21 cellular contexts compared by ENCODE assay signal in genomic region chr4:1469596-1470392, GRCh38.
DNase-seq lines count a peak whose midpoint lies in the region; FAIRE-seq and TF ChIP-seq lines count a peak whose summit lies in the region.
"Had no signal": no experiment of that assay in that cellular context is flagged by ENCODE, and none has a peak within 500 bp of the region (broad histone marks: within the 10 kb centered on the region; RNA-seq: fewer than 3 reads in every experiment).

No MANE protein-coding gene starts in this region.

- peaks cover 85% of the 10 kb centered on the region for H3K27me3 ChIP-seq in left ventricle myocardium inferior (ENCODE audit: low read depth)
- H3K27me3 ChIP-seq in transverse colon = peaks cover 38% of the 10 kb centered on the region

- H3K27ac ChIP-seq in left ventricle myocardium inferior (replicated peaks) = no peak overlapping the region
- no peak overlapping the region for H3K27ac ChIP-seq in transverse colon
- H3K27ac ChIP-seq: cardiac muscle cell, dorsolateral prefrontal cortex, parathyroid adenoma had no signal

- H3K4me1 Mint-ChIP-seq in glutamatergic neuron (ENCODE audit: low read depth, unreplicated experiment) (peaks cover 2% of the 10 kb centered on the region), Calu3 (ENCODE audit: low read depth, unreplicated experiment) (no peaks in the 10 kb centered on the region)
- H3K4me1 Mint-ChIP-seq: activated CD4-positive, alpha-beta T cell treated with anti-CD3 and anti-CD28 coated beads, Interleukin-2, amount 10 ng/mL, durations not matched to agents 7 days and 5 days; naive thymus-derived CD8-positive, alpha-beta T cell; stimulated activated effector memory CD8-positive, alpha-beta T cell treated with anti-CD3 and anti-CD28 coated beads, Interleukin-12 subunit alpha, Interleukin-12 subunit beta, amount 100 ng/mL, for 72 hours had no signal

- no peak for TF ChIP-seq EP300 in transverse colon (IDR thresholded peaks at IDR 0.05; ENCODE audit: low read depth)

- H3K36me3 ChIP-seq in left ventricle myocardium inferior (no peaks in the 10 kb centered on the region), transverse colon (no peaks in the 10 kb centered on the region)
- H3K36me3 ChIP-seq: cardiac muscle cell had no signal

- no peak for TF ChIP-seq CTCF in left ventricle myocardium inferior (IDR thresholded peaks at IDR 0.05; ENCODE audit: borderline replicate concordance)
- no peak for TF ChIP-seq CTCF in glutamatergic neuron (IDR thresholded peaks at IDR 0.05; ENCODE audit: partially characterized antibody, unreplicated experiment)
- TF ChIP-seq CTCF in transverse colon (IDR thresholded peaks at IDR 0.05) = no peak
- no peak for TF ChIP-seq CTCF in Calu3 (IDR thresholded peaks at IDR 0.05; ENCODE audit: unreplicated experiment)

- peak; percentile 62 for DNase-seq in cardiac septum (ENCODE audit: low spot score)
- DNase-seq in left ventricle myocardium inferior = no peak
- peak; percentile 27 for DNase-seq in SK-MEL-5 (ENCODE audit: low read depth, low spot score)
- peak; percentile 9 for DNase-seq in glutamatergic neuron
- peak; percentile 5 for DNase-seq in transverse colon
- DNase-seq in DMS53 (lab: John Stamatoyannopoulos, UW) = no peak
- DNase-seq in RCC 7860 (ENCODE audit: low spot score) = no peak
- no peak for DNase-seq in Calu3
- DNase-seq: activated CD4-positive, alpha-beta T cell treated with anti-CD3 and anti-CD28 coated beads, Interleukin-2, amount 10 ng/mL, durations not matched to agents 7 days and 5 days; activated gamma-delta T cell; amygdala; CD4-positive, alpha-beta T cell; GF-D8; NCI-H1694 treated with DMSO at 0.1 percent for 48 hours had no signal

- BruUV-seq in Calu3 (replicated peaks; lab: Mats Ljungman, UMichigan) = no TSS peak

- CTCF ChIA-PET in Calu3 (lab: Charles Lee) = no interaction called here

- H3K9me3 Mint-ChIP-seq in glutamatergic neuron (ENCODE audit: unreplicated experiment) (peaks cover 11% of the 10 kb centered on the region), Calu3 (ENCODE audit: low read depth, unreplicated experiment) (peaks cover 13% of the 10 kb centered on the region)

- no peak overlapping the region for H3K4me3 ChIP-seq in left ventricle myocardium inferior
- no peak overlapping the region for H3K4me3 ChIP-seq in transverse colon
- H3K4me3 ChIP-seq: cardiac muscle cell, dorsolateral prefrontal cortex had no signal

- no peak for TF ChIP-seq POLR2A in transverse colon (IDR thresholded peaks at IDR 0.05)

- WGBS in transverse colon (ENCODE audit: low coverage in 1 of 2), 2 donors = 52 to 77% methylated on average over 3 to 22 of the region's 24 CpGs

- H3K27me3 Mint-ChIP-seq in glutamatergic neuron (ENCODE audit: unreplicated experiment) (peaks cover 14% of the 10 kb centered on the region), Calu3 (ENCODE audit: unreplicated experiment) (peaks cover 33% of the 10 kb centered on the region)

- intact Hi-C loops in cardiac septum (cut with DNase I) = loop anchor here (5.0 kb wide), 1 partner anchor 97 kb away; no protein-coding TSS in a partner anchor
- intact Hi-C loops in left ventricle myocardium inferior (cut with micrococcal nuclease) = no loop called here
- intact Hi-C loops in transverse colon (cut with DNase I; ENCODE audit: low total_unique reads) = no loop called here
- intact Hi-C loops in Calu3 (cut with micrococcal nuclease; ENCODE audit: unreplicated experiment) = no loop called here

- in situ Hi-C loops in SK-MEL-5 (cut with HindIII; ENCODE audit: low pct_unique_long_range_greater_than_20kb, low sequenced_read_pairs) (no loop called here), transverse colon (cut with MboI; ENCODE audit: low pct_ligation_motif_present in 1 of 4, low pct_unique_long_range_greater_than_20kb in 1 of 4, low sequenced_read_pairs in 3 of 4) (no loop called here)

- no peak overlapping the region for H3K4me3 Mint-ChIP-seq in glutamatergic neuron (ENCODE audit: unreplicated experiment)
- H3K4me3 Mint-ChIP-seq in Calu3 (ENCODE audit: low read depth, unreplicated experiment) = no peak overlapping the region
- H3K4me3 Mint-ChIP-seq: activated CD4-positive, alpha-beta T cell treated with anti-CD3 and anti-CD28 coated beads, Interleukin-2, amount 10 ng/mL, durations not matched to agents 7 days and 5 days; CD4-positive, alpha-beta T cell; naive thymus-derived CD8-positive, alpha-beta T cell; stimulated activated effector memory CD8-positive, alpha-beta T cell treated with anti-CD3 and anti-CD28 coated beads, Interleukin-12 subunit alpha, Interleukin-12 subunit beta, amount 100 ng/mL, for 72 hours had no signal

- peaks cover 14% of the 10 kb centered on the region for H3K36me3 Mint-ChIP-seq in glutamatergic neuron (ENCODE audit: unreplicated experiment)
- H3K36me3 Mint-ChIP-seq in Calu3 (ENCODE audit: insufficient read depth, unreplicated experiment) = no peaks in the 10 kb centered on the region
- H3K36me3 Mint-ChIP-seq: stimulated activated effector memory CD8-positive, alpha-beta T cell treated with anti-CD3 and anti-CD28 coated beads, Interleukin-12 subunit alpha, Interleukin-12 subunit beta, amount 100 ng/mL, for 72 hours had no signal

- peaks cover 8% of the 10 kb centered on the region for H3K4me1 ChIP-seq in left ventricle myocardium inferior
- H3K4me1 ChIP-seq in transverse colon = no peaks in the 10 kb centered on the region
- H3K4me1 ChIP-seq: parathyroid adenoma had no signal

- H3K27ac Mint-ChIP-seq in glutamatergic neuron (ENCODE audit: unreplicated experiment) (no peak overlapping the region), Calu3 (ENCODE audit: unreplicated experiment) (no peak overlapping the region)
- H3K27ac Mint-ChIP-seq: activated CD4-positive, alpha-beta T cell treated with anti-CD3 and anti-CD28 coated beads, Interleukin-2, amount 10 ng/mL, durations not matched to agents 7 days and 5 days; CD4-positive, alpha-beta T cell; stimulated activated effector memory CD8-positive, alpha-beta T cell treated with anti-CD3 and anti-CD28 coated beads, Interleukin-12 subunit alpha, Interleukin-12 subunit beta, amount 100 ng/mL, for 72 hours had no signal

- H3K9me3 ChIP-seq in left ventricle myocardium inferior (replicated peaks) (no peaks in the 10 kb centered on the region), transverse colon (no peaks in the 10 kb centered on the region)

- no peak for FAIRE-seq in RCC 7860 (lab: Jason Lieb, UNC)
- FAIRE-seq: frontal cortex, keratinocyte had no signal

Comparison
In these comparisons a context has a peak if more than half of its experiments do, and no peak if none do; other contexts are left out.
1. DNase-seq: peak in cardiac septum (single experiment), SK-MEL-5 (single experiment), glutamatergic neuron (single experiment) and transverse colon (single experiment); none in left ventricle myocardium inferior (single experiment), DMS53 (single experiment), RCC 7860 (single experiment) and Calu3 (single experiment).